17 cellular contexts compared by ENCODE assay signal in the genomic region with DNA sequence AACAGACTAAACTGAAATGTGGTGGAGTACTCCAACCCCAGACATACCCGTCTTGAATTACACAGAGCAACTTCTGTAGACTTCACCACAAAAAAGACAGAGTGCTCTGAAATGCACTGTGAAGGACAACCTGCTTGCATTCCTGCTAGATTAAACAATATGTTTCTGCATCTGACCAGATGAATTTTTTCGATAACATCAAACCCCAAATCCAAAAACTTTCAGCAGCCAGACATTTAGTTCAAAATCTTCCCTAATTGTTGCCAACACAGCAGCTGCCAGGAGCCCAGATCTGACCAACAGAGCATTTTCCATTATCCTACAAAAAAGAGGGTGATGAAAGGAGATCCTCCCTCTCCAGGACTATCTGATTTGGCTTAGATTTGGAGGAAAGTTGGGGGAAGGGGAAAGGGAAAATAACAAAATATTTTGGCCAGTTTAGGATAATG.
DNase-seq lines count a peak whose midpoint lies in the region; ATAC-seq and TF ChIP-seq lines count a peak whose summit lies in the region.
"Had no signal": no experiment of that assay in that cellular context is flagged by ENCODE, and none has a peak within 500 bp of the region (broad histone marks: within the 10 kb centered on the region; RNA-seq: fewer than 3 reads in every experiment).

No MANE protein-coding gene starts in this region.

- no peaks in the 10 kb centered on the region for H3K27me3 Mint-ChIP-seq in HFFc6 (ENCODE audit: insufficient read depth)
- H3K27me3 Mint-ChIP-seq: activated B cell treated with CpG ODN at 0.5 μM for 24 hours; activated T-cell treated with anti-CD3 and anti-CD28 coated beads, Interleukin-2, amount 50 U/mL, for 24 hours had no signal

- H3K9me3 Mint-ChIP-seq in HFFc6, result no peaks in the 10 kb centered on the region
- H3K9me3 Mint-ChIP-seq: activated B cell treated with CpG ODN at 0.5 μM for 24 hours; activated T-cell treated with anti-CD3 and anti-CD28 coated beads, Interleukin-2, amount 50 U/mL, for 24 hours had no signal

- H3K9me3 ChIP-seq in mucosa of descending colon, result no peaks in the 10 kb centered on the region
- H3K9me3 ChIP-seq: BLaER1 treated with 17β-estradiol and CSF1 and Interleukin-3, amounts not matched to agents 10 nM and 100 nM; esophagus squamous epithelium; prostate gland had no signal

- in situ Hi-C loops in astrocyte of the cerebellum (cut with HindIII; ENCODE audit: low sequenced_read_pairs), result no loop called here

- peak overlapping the region; percentile 50 for H3K4me3 Mint-ChIP-seq in HFFc6
- H3K4me3 Mint-ChIP-seq: activated B cell treated with CpG ODN at 0.5 μM for 24 hours; activated T-cell treated with anti-CD3 and anti-CD28 coated beads, Interleukin-2, amount 50 U/mL, for 24 hours had no signal

- H3K4me1 Mint-ChIP-seq in HFFc6 (ENCODE audit: low read depth), result peaks cover 58% of the 10 kb centered on the region
- H3K4me1 Mint-ChIP-seq: activated B cell treated with CpG ODN at 0.5 μM for 24 hours had no signal

- no peaks in the 10 kb centered on the region for H3K36me3 Mint-ChIP-seq in HFFc6 (ENCODE audit: low read depth)

- CTCF ChIA-PET in AG04449 (lab: Yijun Ruan, JAX), result interaction anchor here (0.8 to 1.1 kb wide), 2 partner anchors 11 to 353 kb away, joined by 3 to 4 read pairs; no protein-coding TSS in a partner anchor
- CTCF ChIA-PET in HEK293T (lab: Yijun Ruan, JAX), result interaction anchor here (0.9 kb wide), 1 partner anchor 57 kb away, joined by 3 read pairs; no protein-coding TSS in a partner anchor

- H3K4me3 ChIP-seq in AG04449 (ENCODE audit: low read depth, low read length), result no peak overlapping the region
- H3K4me3 ChIP-seq in astrocyte of the cerebellum (ENCODE audit: low read depth, low read length), result no peak overlapping the region
- no peak overlapping the region for H3K4me3 ChIP-seq in mucosa of descending colon
- H3K4me3 ChIP-seq: BLaER1 treated with 17β-estradiol and CSF1 and Interleukin-3, amounts not matched to agents 10 nM and 100 nM; esophagus squamous epithelium; prostate gland had no signal

- intact Hi-C loops in mucosa of descending colon (cut with DNase I, micrococcal nuclease), result no loop called here

- DNase-seq in AG04449 (ENCODE audit: low read depth, low spot score) (peak; percentile 98), HFFc6 (peak; percentile 90), astrocyte of the cerebellum (ENCODE audit: low read depth) (peak; percentile 92), kidney tubule cell (ENCODE audit: low spot score) (peak; percentile 9), mucosa of descending colon (no peak), NCI-H1092 (lab: John Stamatoyannopoulos, UW) (no peak), HEK293T (ENCODE audit: extremely low spot score) (no peak)
- DNase-seq: activated B cell treated with CpG ODN at 0.5 μM for 24 hours; activated T-cell treated with anti-CD3 and anti-CD28 coated beads, Interleukin-2, amount 50 U/mL, for 24 hours; esophagus squamous epithelium; GOT3; Karpas-422; NCI-H510A treated with DMSO at 0.1 percent for 48 hours; Right ventricle myocardium superior had no signal

- H3K4me1 ChIP-seq in mucosa of descending colon (ENCODE audit: low read depth), result no peaks in the 10 kb centered on the region
- H3K4me1 ChIP-seq: esophagus squamous epithelium, prostate gland had no signal

- TF ChIP-seq CTCF in AG04449 (IDR thresholded peaks at IDR 0.05; ENCODE audit: insufficient read depth, low read length, missing control alignments), result no peak
- TF ChIP-seq CTCF in HFFc6 (IDR thresholded peaks at IDR 0.05), result no peak
- TF ChIP-seq CTCF in astrocyte of the cerebellum (IDR thresholded peaks at IDR 0.05; ENCODE audit: low read depth, low read length, missing control alignments), result no peak
- no peak for TF ChIP-seq CTCF in mucosa of descending colon (IDR thresholded peaks at IDR 0.05)

- peak overlapping the region; percentile 57 for H3K27ac Mint-ChIP-seq in HFFc6
- H3K27ac Mint-ChIP-seq: activated B cell treated with CpG ODN at 0.5 μM for 24 hours; activated T-cell treated with anti-CD3 and anti-CD28 coated beads, Interleukin-2, amount 50 U/mL, for 24 hours had no signal

- ATAC-seq in mucosa of descending colon, result no peak
- no peak for ATAC-seq in GM21390 (IDR thresholded peaks at IDR 0.05; ENCODE audit: unreplicated experiment)

- no peaks in the 10 kb centered on the region for H3K36me3 ChIP-seq in mucosa of descending colon (ENCODE audit: low read depth)
- H3K36me3 ChIP-seq: BLaER1 treated with 17β-estradiol and CSF1 and Interleukin-3, amounts not matched to agents 10 nM and 100 nM; esophagus squamous epithelium; prostate gland had no signal

- POLR2A ChIA-PET in AG04449 (lab: Yijun Ruan, JAX) (interaction anchor here (0.7 to 1.6 kb wide), 2 partner anchors 127 to 139 kb away, joined by 3 to 6 read pairs; no protein-coding TSS in a partner anchor), HEK293T (lab: Yijun Ruan, JAX) (no interaction called here)

TF ChIP-seq in HEK293T, 16 proteins besides CTCF, POLR2A, EP300 and RAD21:
- TF ChIP-seq ZNF384 (IDR thresholded peaks at IDR 0.05) (no peak), FOXK2 (IDR thresholded peaks at IDR 0.05) (no peak), BHLHE40 (IDR thresholded peaks at IDR 0.05; ENCODE audit: borderline replicate concordance) (no peak), SUZ12 (IDR thresholded peaks at IDR 0.05) (no peak), SP1 (IDR thresholded peaks at IDR 0.05) (no peak), FOXA1 (IDR thresholded peaks at IDR 0.05) (no peak), L3MBTL2 (conservative IDR thresholded peaks at IDR 0.05) (no peak), ARNT (IDR thresholded peaks at IDR 0.05) (no peak), FOXM1 (IDR thresholded peaks at IDR 0.05; ENCODE audit: borderline replicate concordance) (no peak), CTBP1 (IDR thresholded peaks at IDR 0.05; ENCODE audit: borderline replicate concordance) (no peak), ELF4 (IDR thresholded peaks at IDR 0.05) (no peak), HDGF (IDR thresholded peaks at IDR 0.05; ENCODE audit: borderline replicate concordance) (no peak), NFRKB (IDR thresholded peaks at IDR 0.05) (no peak), TARDBP (IDR thresholded peaks at IDR 0.05) (no peak), LEF1 (IDR thresholded peaks at IDR 0.05; ENCODE audit: borderline replicate concordance) (no peak)
- TF ChIP-seq, protein P1, sequence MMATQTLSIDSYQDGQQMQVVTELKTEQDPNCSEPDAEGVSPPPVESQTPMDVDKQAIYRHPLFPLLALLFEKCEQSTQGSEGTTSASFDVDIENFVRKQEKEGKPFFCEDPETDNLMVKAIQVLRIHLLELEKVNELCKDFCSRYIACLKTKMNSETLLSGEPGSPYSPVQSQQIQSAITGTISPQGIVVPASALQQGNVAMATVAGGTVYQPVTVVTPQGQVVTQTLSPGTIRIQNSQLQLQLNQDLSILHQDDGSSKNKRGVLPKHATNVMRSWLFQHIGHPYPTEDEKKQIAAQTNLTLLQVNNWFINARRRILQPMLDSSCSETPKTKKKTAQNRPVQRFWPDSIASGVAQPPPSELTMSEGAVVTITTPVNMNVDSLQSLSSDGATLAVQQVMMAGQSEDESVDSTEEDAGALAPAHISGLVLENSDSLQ (IDR thresholded peaks at IDR 0.05), result no peak
TF ChIP-seq in HEK293T: peak in this region for 0.

Comparison
In these comparisons a context has a peak if more than half of its experiments do, and no peak if none do; other contexts are left out.
1. DNase-seq: peak in AG04449 (single experiment), HFFc6 (single experiment), astrocyte of the cerebellum (single experiment) and kidney tubule cell (single experiment); none in mucosa of descending colon (0 of 3), NCI-H1092 (single experiment) and HEK293T (single experiment).